In genomic region chr2:157359628-157360027, GRCh38 we compare ENCODE assay signal across 28 cellular contexts. TPM values are rescaled to one million over a fixed set of nuclear protein-coding genes. Genes with fewer than 3 reads are reported as not detected.
A peak's percentile ranks its signal among the peaks of the same experiment; 100 is the strongest.
DNase-seq lines count a peak whose midpoint lies in the region; ATAC-seq, FAIRE-seq and TF ChIP-seq lines count a peak whose summit lies in the region.
"Had no signal": no experiment of that assay in that cellular context is flagged by ENCODE, and none has a peak within 500 bp of the region (broad histone marks: within the 10 kb centered on the region; RNA-seq: fewer than 3 reads in every experiment).

No MANE protein-coding gene starts in this region.

- H3K36me3 ChIP-seq in mucosa of descending colon (ENCODE audit: low read depth) = no peaks in the 10 kb centered on the region

- no peaks in the 10 kb centered on the region for H3K4me1 ChIP-seq in mucosa of descending colon (ENCODE audit: low read depth)

- H3K36me3 Mint-ChIP-seq in activated CD4-positive, alpha-beta T cell treated with anti-CD3 and anti-CD28 coated beads, Interleukin-2, amount 10 ng/mL, durations not matched to agents 24 days and 14 days (ENCODE audit: low read depth) = peaks cover 47% of the 10 kb centered on the region
- H3K36me3 Mint-ChIP-seq in activated T-helper 1 cell treated with anti-CD3 and anti-CD28 coated beads, Interleukin-12 subunit alpha, Interleukin-12 subunit beta, Interleukin-2, Interleukin-4 antibody, amounts not matched to agents 30 ng/mL and 10 ng/mL and 1 ng/mL, durations not matched to agents 14 hours and 24 hours and 36 hours (ENCODE audit: low read depth) = peaks cover 34% of the 10 kb centered on the region

- H3K27ac Mint-ChIP-seq in activated CD4-positive, alpha-beta T cell treated with anti-CD3 and anti-CD28 coated beads, Interleukin-2, amount 10 ng/mL, durations not matched to agents 24 days and 14 days = no peak overlapping the region
- no peak overlapping the region for H3K27ac Mint-ChIP-seq in activated T-helper 1 cell treated with anti-CD3 and anti-CD28 coated beads, Interleukin-12 subunit alpha, Interleukin-12 subunit beta, Interleukin-2, Interleukin-4 antibody, amounts not matched to agents 30 ng/mL and 10 ng/mL and 1 ng/mL, durations not matched to agents 14 hours and 24 hours and 36 hours
- H3K27ac Mint-ChIP-seq: CD4-positive, alpha-beta memory T cell; T-helper 1 cell treated with Interleukin-12 subunit alpha and Interleukin-12 subunit beta and Interleukin-4 antibody, amounts not matched to agents 30 μg/mL and 1 μg/mL, for 36 hours had no signal

- no peak overlapping the region for H3K4me3 ChIP-seq in mucosa of descending colon
- H3K4me3 ChIP-seq: BLaER1 treated with 17β-estradiol and CSF1 and Interleukin-3, amounts not matched to agents 10 nM and 100 nM had no signal

- H3K9me3 Mint-ChIP-seq in activated CD4-positive, alpha-beta T cell treated with anti-CD3 and anti-CD28 coated beads, Interleukin-2, amount 10 ng/mL, durations not matched to agents 24 days and 14 days = peaks cover 36% of the 10 kb centered on the region
- peaks cover 42% of the 10 kb centered on the region for H3K9me3 Mint-ChIP-seq in activated T-helper 1 cell treated with anti-CD3 and anti-CD28 coated beads, Interleukin-12 subunit alpha, Interleukin-12 subunit beta, Interleukin-2, Interleukin-4 antibody, amounts not matched to agents 30 ng/mL and 10 ng/mL and 1 ng/mL, durations not matched to agents 14 hours and 24 hours and 36 hours

- intact Hi-C loops in activated CD4-positive, alpha-beta T cell treated with anti-CD3 and anti-CD28 coated beads, Interleukin-2, amount 10 ng/mL, durations not matched to agents 24 days and 14 days (cut with micrococcal nuclease) = no loop called here
- intact Hi-C loops in activated T-helper 1 cell treated with anti-CD3 and anti-CD28 coated beads, Interleukin-12 subunit alpha, Interleukin-12 subunit beta, Interleukin-2, Interleukin-4 antibody, amounts not matched to agents 30 ng/mL and 10 ng/mL and 1 ng/mL, durations not matched to agents 14 hours and 24 hours and 36 hours (cut with micrococcal nuclease) = no loop called here
- intact Hi-C loops in mucosa of descending colon (cut with DNase I, micrococcal nuclease) = no loop called here

- peaks cover 11% of the 10 kb centered on the region for H3K9me3 ChIP-seq in mucosa of descending colon

- no peak for TF ChIP-seq POLR2A in GM12891 (IDR thresholded peaks at IDR 0.05; ENCODE audit: low read depth, low read length)

- DNase-seq in GM12891 (ENCODE audit: insufficient read length, low spot score) = no peak
- no peak for DNase-seq in activated CD4-positive, alpha-beta T cell treated with anti-CD3 and anti-CD28 coated beads, Interleukin-2, amount 10 ng/mL, durations not matched to agents 24 days and 14 days
- no peak for DNase-seq in activated T-helper 1 cell treated with anti-CD3 and anti-CD28 coated beads, Interleukin-12 subunit alpha, Interleukin-12 subunit beta, Interleukin-2, Interleukin-4 antibody, amounts not matched to agents 30 ng/mL and 10 ng/mL and 1 ng/mL, durations not matched to agents 14 hours and 24 hours and 36 hours (ENCODE audit: low spot score)
- DNase-seq in mucosa of descending colon = no peak
- DNase-seq: 8988T; Caco-2; CD4-positive, alpha-beta memory T cell; DMS 273 treated with DMSO at 0.1 percent for 48 hours; DMS79 treated with DMSO at 0.1 percent for 48 hours; H7; KBM-7; MM.1S; NCI-H1092 treated with DMSO at 0.1 percent for 48 hours; NCI-H1436 treated with DMSO at 0.1 percent for 48 hours; NCI-H2029; NCI-H226; NCI-H510A treated with DMSO at 0.1 percent for 48 hours; NCI-H82 had no signal

- no peak overlapping the region for H3K4me3 Mint-ChIP-seq in activated CD4-positive, alpha-beta T cell treated with anti-CD3 and anti-CD28 coated beads, Interleukin-2, amount 10 ng/mL, durations not matched to agents 24 days and 14 days
- H3K4me3 Mint-ChIP-seq in activated T-helper 1 cell treated with anti-CD3 and anti-CD28 coated beads, Interleukin-12 subunit alpha, Interleukin-12 subunit beta, Interleukin-2, Interleukin-4 antibody, amounts not matched to agents 30 ng/mL and 10 ng/mL and 1 ng/mL, durations not matched to agents 14 hours and 24 hours and 36 hours = no peak overlapping the region
- H3K4me3 Mint-ChIP-seq: T-helper 1 cell treated with Interleukin-12 subunit alpha and Interleukin-12 subunit beta and Interleukin-4 antibody, amounts not matched to agents 30 μg/mL and 1 μg/mL, for 36 hours had no signal

- ATAC-seq in GM18909 (IDR thresholded peaks at IDR 0.05; ENCODE audit: poor library complexity, unreplicated experiment) (peak; percentile 52), HG02588 (IDR thresholded peaks at IDR 0.05; ENCODE audit: unreplicated experiment) (peak; percentile 27), HG03432 (IDR thresholded peaks at IDR 0.05; ENCODE audit: unreplicated experiment) (peak; percentile 30), HG02981 (IDR thresholded peaks at IDR 0.05; ENCODE audit: unreplicated experiment) (no peak), mucosa of descending colon (no peak)
- ATAC-seq: Right ventricle myocardium inferior had no signal

- FAIRE-seq in GM12891 (lab: Jason Lieb, UNC) = no peak
- FAIRE-seq: GM12892, RCC 7860 had no signal

- H3K27me3 Mint-ChIP-seq in activated CD4-positive, alpha-beta T cell treated with anti-CD3 and anti-CD28 coated beads, Interleukin-2, amount 10 ng/mL, durations not matched to agents 24 days and 14 days = no peaks in the 10 kb centered on the region
- H3K27me3 Mint-ChIP-seq in activated T-helper 1 cell treated with anti-CD3 and anti-CD28 coated beads, Interleukin-12 subunit alpha, Interleukin-12 subunit beta, Interleukin-2, Interleukin-4 antibody, amounts not matched to agents 30 ng/mL and 10 ng/mL and 1 ng/mL, durations not matched to agents 14 hours and 24 hours and 36 hours (ENCODE audit: insufficient read depth) = no peaks in the 10 kb centered on the region
- H3K27me3 Mint-ChIP-seq: CD4-positive, alpha-beta memory T cell had no signal

- peaks cover 10% of the 10 kb centered on the region for H3K4me1 Mint-ChIP-seq in activated CD4-positive, alpha-beta T cell treated with anti-CD3 and anti-CD28 coated beads, Interleukin-2, amount 10 ng/mL, durations not matched to agents 24 days and 14 days
- H3K4me1 Mint-ChIP-seq in activated T-helper 1 cell treated with anti-CD3 and anti-CD28 coated beads, Interleukin-12 subunit alpha, Interleukin-12 subunit beta, Interleukin-2, Interleukin-4 antibody, amounts not matched to agents 30 ng/mL and 10 ng/mL and 1 ng/mL, durations not matched to agents 14 hours and 24 hours and 36 hours (ENCODE audit: low read depth) = peaks cover 9% of the 10 kb centered on the region

- no peak for TF ChIP-seq CTCF in mucosa of descending colon (IDR thresholded peaks at IDR 0.05)

TF ChIP-seq in GM12891, 5 proteins besides CTCF, POLR2A, EP300 and RAD21:
- no peak for TF ChIP-seq POU2F2 (IDR thresholded peaks at IDR 0.05; ENCODE audit: low read depth, low read length)
- TF ChIP-seq SPI1 (IDR thresholded peaks at IDR 0.05; ENCODE audit: low read depth, low read length) = peak; percentile 43

RNA-seq across cellular contexts. Expression of gene ERMN, which starts 34.0 kb away (rescaled TPM):
- polyA plus RNA-seq in GM12891 (2012; ENCODE audit: low read depth, missing spikeins) = 0.74 TPM
- 1.4 and 1.6 TPM in 2 replicates for total RNA-seq in activated CD4-positive, alpha-beta T cell treated with anti-CD3 and anti-CD28 coated beads, Interleukin-2, amount 10 ng/mL, durations not matched to agents 24 days and 14 days
- total RNA-seq in activated T-helper 1 cell treated with anti-CD3 and anti-CD28 coated beads, Interleukin-12 subunit alpha, Interleukin-12 subunit beta, Interleukin-2, Interleukin-4 antibody, amounts not matched to agents 30 ng/mL and 10 ng/mL and 1 ng/mL, durations not matched to agents 14 hours and 24 hours and 36 hours = 2.1 and 2.4 TPM in 2 replicates
- total RNA-seq in mucosa of descending colon = under 1 TPM; 0.06 to 0.32 (median 0.14) TPM
- total RNA-seq: Right ventricle myocardium inferior, SK-MEL-5 had no signal

Comparison
In these comparisons a context has a peak if more than half of its experiments do, and no peak if none do; other contexts are left out.
1. ATAC-seq: peak in GM18909 (single experiment), HG02588 (single experiment) and HG03432 (single experiment); none in HG02981 (single experiment) and mucosa of descending colon (single experiment).